ENCODE assay signal across 13 cellular contexts in genomic region chr17:69579961-69580677, GRCh38.
"Had no signal": no experiment of that assay in that cellular context is flagged by ENCODE, and none has a peak within 500 bp of the region (broad histone marks: within the 10 kb centered on the region; RNA-seq: fewer than 3 reads in every experiment).

No MANE protein-coding gene starts in this region.

- DNase-seq: activated CD4-positive, alpha-beta T cell treated with anti-CD3 and anti-CD28 coated beads, Interleukin-2, amount 50 U/mL, for 48 hours; activated naive CD4-positive, alpha-beta T cell treated with anti-CD3 and anti-CD28 coated beads for 36 hours; amygdala; body of pancreas; central memory CD4-positive, alpha-beta T cell; cortex of kidney; effector CD8-positive, alpha-beta T cell; foreskin keratinocyte; kidney glomerular epithelial cell; WERI-Rb-1 had no signal

- ATAC-seq: body of pancreas, foreskin keratinocyte, sciatic nerve had no signal

- H3K36me3 ChIP-seq: WERI-Rb-1 had no signal

- H3K4me1 ChIP-seq: body of pancreas, foreskin keratinocyte had no signal

- H3K27ac ChIP-seq: body of pancreas, foreskin keratinocyte, WERI-Rb-1 had no signal

- H3K27me3 ChIP-seq: body of pancreas had no signal

- H3K4me3 Mint-ChIP-seq: activated naive CD4-positive, alpha-beta T cell treated with anti-CD3 and anti-CD28 coated beads for 36 hours; neural crest cell had no signal

- H3K9me3 Mint-ChIP-seq: activated naive CD4-positive, alpha-beta T cell treated with anti-CD3 and anti-CD28 coated beads for 36 hours; activated T-helper 2 cell treated with anti-CD3 and anti-CD28 coated beads, Interferon-gamma antibody, Interleukin-2, Interleukin-4, amounts not matched to agents 10 μg/mL and 5 μg/mL and 100 μg/mL, durations not matched to agents 14 hours and 24 hours and 36 hours had no signal

- H3K27ac Mint-ChIP-seq: activated naive CD4-positive, alpha-beta T cell treated with anti-CD3 and anti-CD28 coated beads for 36 hours; activated T-helper 2 cell treated with anti-CD3 and anti-CD28 coated beads, Interferon-gamma antibody, Interleukin-2, Interleukin-4, amounts not matched to agents 10 μg/mL and 5 μg/mL and 100 μg/mL, durations not matched to agents 14 hours and 24 hours and 36 hours had no signal

- H3K9me3 ChIP-seq: body of pancreas had no signal

- H3K4me3 ChIP-seq: body of pancreas had no signal
